28 cellular contexts compared by ENCODE assay signal in genomic region chr1:47854552-47855144, GRCh38.
"Had no signal": no experiment of that assay in that cellular context is flagged by ENCODE, and none has a peak within 500 bp of the region (broad histone marks: within the 10 kb centered on the region; RNA-seq: fewer than 3 reads in every experiment).

No MANE protein-coding gene starts in this region.

- FAIRE-seq: colon, endometrium, endothelial cell of umbilical vein, frontal cortex had no signal

- H3K4me1 ChIP-seq: colonic mucosa, esophagus squamous epithelium, foreskin keratinocyte, gastrocnemius medialis had no signal

- H3K36me3 ChIP-seq: colonic mucosa, esophagus muscularis mucosa, esophagus squamous epithelium, gastrocnemius medialis, gastroesophageal sphincter, heart left ventricle, heart right ventricle had no signal

- H3K9me3 Mint-ChIP-seq: dendritic cell treated with granulocyte-macrophage colony-stimulating factor and Interleukin-4, amounts not matched to agents 40 ng/mL and 50 ng/mL, for 4 days; effector memory CD8-positive, alpha-beta T cell had no signal

- H3K27me3 ChIP-seq: colonic mucosa, dorsolateral prefrontal cortex, esophagus muscularis mucosa, esophagus squamous epithelium, foreskin keratinocyte, gastrocnemius medialis, gastroesophageal sphincter, heart left ventricle, heart right ventricle had no signal

- H3K4me3 Mint-ChIP-seq: dendritic cell treated with granulocyte-macrophage colony-stimulating factor and Interleukin-4, amounts not matched to agents 40 ng/mL and 50 ng/mL, for 4 days; effector memory CD8-positive, alpha-beta T cell had no signal

- H3K27ac ChIP-seq: colonic mucosa, coronary artery, dorsolateral prefrontal cortex, epithelial cell of prostate, esophagus muscularis mucosa, esophagus squamous epithelium, foreskin keratinocyte, gastrocnemius medialis, gastroesophageal sphincter, heart left ventricle, heart right ventricle had no signal

- H3K27ac Mint-ChIP-seq: dendritic cell treated with granulocyte-macrophage colony-stimulating factor and Interleukin-4, amounts not matched to agents 40 ng/mL and 50 ng/mL, for 4 days; effector memory CD8-positive, alpha-beta T cell had no signal

- H3K4me3 ChIP-seq: colonic mucosa, coronary artery, dorsolateral prefrontal cortex, esophagus muscularis mucosa, esophagus squamous epithelium, gastrocnemius medialis, gastroesophageal sphincter, heart left ventricle, heart right ventricle had no signal

- DNase-seq: colonic mucosa; cortex of kidney; dermis blood vessel endothelial cell; dorsolateral prefrontal cortex; effector CD4-positive, alpha-beta T cell; effector CD8-positive, alpha-beta T cell; effector memory CD4-positive, alpha-beta T cell; effector memory CD8-positive, alpha-beta T cell; erythroblast; esophagus squamous epithelium; foreskin fibroblast; foreskin keratinocyte; foreskin melanocyte; gastrocnemius medialis; glutamatergic neuron; head of caudate nucleus; heart left ventricle; heart right ventricle had no signal

- H3K9me3 ChIP-seq: colonic mucosa, esophagus muscularis mucosa, esophagus squamous epithelium, gastrocnemius medialis, gastroesophageal sphincter, heart left ventricle, heart right ventricle had no signal

- ATAC-seq: effector memory CD8-positive, alpha-beta T cell; esophagus mucosa; foreskin keratinocyte; gastrocnemius medialis; gastroesophageal sphincter; heart left ventricle; heart right ventricle had no signal
